23 cellular contexts compared by ENCODE assay signal in genomic region chr10:103602852-103603155, GRCh38.
"Had no signal": no experiment of that assay in that cellular context is flagged by ENCODE, and none has a peak within 500 bp of the region (broad histone marks: within the 10 kb centered on the region; RNA-seq: fewer than 3 reads in every experiment).

No MANE protein-coding gene starts in this region.

- H3K4me3 Mint-ChIP-seq: naive thymus-derived CD4-positive, alpha-beta T cell; nephron; neural progenitor cell; stimulated activated memory B cell treated with anti-CD40 and anti-IgM and Interleukin-4, amounts not matched to agents 10 μg/mL and 1 μg/mL and 100 μg/mL, for 72 hours; stimulated activated naive CD8-positive, alpha-beta T cell treated with anti-CD3 and anti-CD28 coated beads, Interleukin-15, amount 100 ng/mL, for 72 hours; type B pancreatic cell had no signal

- ATAC-seq: naive thymus-derived CD4-positive, alpha-beta T cell; psoas muscle; right lobe of liver; stimulated activated naive CD8-positive, alpha-beta T cell treated with anti-CD3 and anti-CD28 coated beads, Interleukin-15, amount 100 ng/mL, for 72 hours; stimulated activated naive CD8-positive, alpha-beta T cell treated with anti-CD3 and anti-CD28 coated beads, Interleukin-15, Interleukin-2, amounts not matched to agents 100 U/mL and 50 U/mL, for 24 hours; upper lobe of right lung had no signal

- DNase-seq: naive thymus-derived CD4-positive, alpha-beta T cell; occipital lobe; right lobe of liver; spleen; stimulated activated CD4-positive, alpha-beta T cell treated with anti-CD3 and anti-CD28 coated beads, Interleukin-12 subunit alpha, Interleukin-12 subunit beta, amount 100 ng/mL, for 4 hours; stimulated activated CD4-positive, alpha-beta T cell treated with anti-CD3 and anti-CD28 coated beads, Interleukin-1b, Interleukin-23, amount 100 ng/mL, for 48 hours; stimulated activated CD4-positive, alpha-beta T cell treated with anti-CD3 and anti-CD28 coated beads, Interleukin-4, amount 100 ng/mL, for 1 hour; stimulated activated CD4-positive, alpha-beta T cell treated with anti-CD3 and anti-CD28 coated beads, Interleukin-4, amount 100 ng/mL, for 4 hours; stimulated activated CD8-positive, alpha-beta memory T cell treated with anti-CD3 and anti-CD28 coated beads, Interleukin-4, amount 100 ng/mL, for 48 hours; stimulated activated naive CD4-positive, alpha-beta T cell; stimulated activated naive CD8-positive, alpha-beta T cell treated with anti-CD3 and anti-CD28 coated beads, Interleukin-15, amount 100 ng/mL, for 72 hours; stimulated activated naive CD8-positive, alpha-beta T cell treated with anti-CD3 and anti-CD28 coated beads, Interleukin-15, Interleukin-2, amounts not matched to agents 100 U/mL and 50 U/mL, for 24 hours; testis; tibial artery; transverse colon; upper lobe of right lung; uterus had no signal

- H3K27ac Mint-ChIP-seq: naive thymus-derived CD4-positive, alpha-beta T cell; nephron; neural progenitor cell; stimulated activated memory B cell treated with anti-CD40 and anti-IgM and Interleukin-4, amounts not matched to agents 10 μg/mL and 1 μg/mL and 100 μg/mL, for 72 hours; stimulated activated naive CD8-positive, alpha-beta T cell treated with anti-CD3 and anti-CD28 coated beads, Interleukin-15, amount 100 ng/mL, for 72 hours; type B pancreatic cell had no signal

- H3K9me3 Mint-ChIP-seq: naive thymus-derived CD4-positive, alpha-beta T cell; nephron; stimulated activated memory B cell treated with anti-CD40 and anti-IgM and Interleukin-4, amounts not matched to agents 10 μg/mL and 1 μg/mL and 100 μg/mL, for 72 hours; stimulated activated naive CD8-positive, alpha-beta T cell treated with anti-CD3 and anti-CD28 coated beads, Interleukin-15, amount 100 ng/mL, for 72 hours; type B pancreatic cell had no signal

- H3K27me3 Mint-ChIP-seq: naive thymus-derived CD4-positive, alpha-beta T cell; progenitor cell of endocrine pancreas; stimulated activated memory B cell treated with anti-CD40 and anti-IgM and Interleukin-4, amounts not matched to agents 10 μg/mL and 1 μg/mL and 100 μg/mL, for 72 hours; stimulated activated naive CD8-positive, alpha-beta T cell treated with anti-CD3 and anti-CD28 coated beads, Interleukin-15, amount 100 ng/mL, for 72 hours; type B pancreatic cell had no signal

- H3K4me1 Mint-ChIP-seq: naive thymus-derived CD4-positive, alpha-beta T cell; stimulated activated memory B cell treated with anti-CD40 and anti-IgM and Interleukin-4, amounts not matched to agents 10 μg/mL and 1 μg/mL and 100 μg/mL, for 72 hours; stimulated activated naive CD8-positive, alpha-beta T cell treated with anti-CD3 and anti-CD28 coated beads, Interleukin-15, amount 100 ng/mL, for 72 hours had no signal
